Comparison of ENCODE assay signal across 8 cellular contexts in genomic region chr4:56387023-56388001, GRCh38. TPM values are rescaled to one million over a fixed set of nuclear protein-coding genes. Genes with fewer than 3 reads are reported as not detected.
A peak's percentile ranks its signal among the peaks of the same experiment; 100 is the strongest.
DNase-seq lines count a peak whose midpoint lies in the region; ATAC-seq, FAIRE-seq and TF ChIP-seq lines count a peak whose summit lies in the region.

TSS of gene AASDH (minus strand) at chr4:56387491. CDS start at chr4:56384299, 3,192 bp downstream.

- peak within 1 kb of the TSS; percentile 56 for H2AFZ ChIP-seq in HepG2 (ENCODE audit: low read length)

- 0 out of 2 replicates have a peak, but pooled peaks have one; percentile 11 for TF ChIP-seq CTCF in HepG2 (CRISPR knock-in tag; IDR thresholded peaks at IDR 0.05)

- FAIRE-seq in HepG2 (lab: Jason Lieb, UNC) = peak; percentile 50

- H3K79me2 ChIP-seq in HepG2 (ENCODE audit: insufficient read depth, low read length) = peaks cover 25% of the 10 kb centered on the region

- ATAC-seq in GM19372 (IDR thresholded peaks at IDR 0.05; ENCODE audit: low read depth, unreplicated experiment) (peak; percentile 94), HG03558 (IDR thresholded peaks at IDR 0.05; ENCODE audit: extremely low read depth, unreplicated experiment) (peak; percentile 85), HepG2 (peak; percentile 92)

- in situ Hi-C loops in HepG2 (cut with HindIII; ENCODE audit: extremely low pct_ligation_motif_present, low pct_unique_long_range_greater_than_20kb) = no loop called here

- intact Hi-C loops in HepG2 (cut with micrococcal nuclease; ENCODE audit: unreplicated experiment) = loop anchor here (1.0 to 5.0 kb wide), 3 partner anchors 48 to 440 kb away; partner anchors contain the start of genes CEP135 and PPAT

- DNase-seq in C1 segment of cervical spinal cord (lab: John Stamatoyannopoulos, UW) (peak; percentile 69 to 96 (median 88)), NCI-H748 treated with DMSO at 0.1 percent for 48 hours (lab: John Stamatoyannopoulos, UW) (peak; percentile 85), dermis blood vessel endothelial cell (peak; percentile 97), HepG2 (ENCODE audit: low spot score) (peak; percentile 88)
- DNase-seq in activated CD4-positive, alpha-beta T cell treated with anti-CD3 and anti-CD28 coated beads, Interleukin-2, amount 50 U/mL, for 4 hours = peak; percentile 94 to 96
- peak; percentile 95 for DNase-seq in stimulated activated CD4-positive, alpha-beta T cell treated with anti-CD3 and anti-CD28 coated beads, Interleukin-4, amount 100 ng/mL, for 1 hour

- H3K4me3 ChIP-seq in HepG2 (replicated peaks in 1 of 3; ENCODE audit: insufficient read depth in 1 of 3, low read depth in 2 of 3, low read length in 3 of 3) = peak within 1 kb of the TSS; percentile 71 to 87 (median 85)

- TF ChIP-seq POLR2A in HepG2 (IDR thresholded peaks at IDR 0.05; ENCODE audit: insufficient read depth in 1 of 2, low read depth in 2 of 2, low read length in 2 of 2) = peak; percentile 91 to 96

- no peaks in the 10 kb centered on the region for H3K9me3 ChIP-seq in HepG2 (ENCODE audit: low read length)

- peak within 1 kb of the TSS; percentile 97 for H3K27ac ChIP-seq in HepG2 (ENCODE audit: extremely low read length, insufficient read depth, low read length)

- H3K27me3 ChIP-seq in HepG2 (ENCODE audit: control insufficient read depth in 1 of 2, insufficient read depth in 2 of 2, low read length in 2 of 2) = no peaks in the 10 kb centered on the region; a peak in 1 of 5 replicates

- H3K4me2 ChIP-seq in HepG2 (ENCODE audit: low read depth, low read length) = peak within 1 kb of the TSS; percentile 77

- H3K9ac ChIP-seq in HepG2 (ENCODE audit: insufficient read depth, low read depth, low read length) = peak within 1 kb of the TSS; percentile 94

- H3K36me3 ChIP-seq in HepG2 (replicated peaks in 1 of 2; ENCODE audit: control insufficient read depth in 1 of 2, insufficient read depth in 2 of 2, low read length in 2 of 2) = 0 out of 5 replicates have a peak, but pooled peaks cover 0 to under 1% of the 10 kb centered on the region in 2 experiments

- CTCF ChIA-PET in HepG2 (lab: Yijun Ruan, JAX; ENCODE audit: low intra/inter-chr PET ratio, low total read pairs) = no interaction called here

- WGBS in HepG2 (ENCODE audit: low lambda C conversion rate) = under 1% methylated on average over 26 of the region's 57 CpGs

- BruUV-seq in HepG2 (replicated peaks; lab: Mats Ljungman, UMichigan) = TSS peak; percentile 82

- 0 out of 4 replicates have a peak, but pooled peaks of 1 of the 2 experiments have one; percentile 16 for TF ChIP-seq EP300 in HepG2 (IDR thresholded peaks at IDR 0.05; ENCODE audit: low read depth in 2 of 2, low read length in 2 of 2)
- TF ChIP-seq EP300 in HepG2 (CRISPR knock-in tag; IDR thresholded peaks at IDR 0.05; ENCODE audit: borderline replicate concordance) = no peak

- H4K20me1 ChIP-seq in HepG2 (ENCODE audit: insufficient read depth, low read length) = no peaks in the 10 kb centered on the region

- POLR2A ChIA-PET in HepG2 (lab: Yijun Ruan, JAX) = interaction anchor here (0.6 to 2.4 kb wide), 19 partner anchors 8 to 841 kb away, joined by 3 to 67 read pairs (median 4); partner anchors contain the start of genes CEP135, NOA1, PAICS and POLR2B

- peaks cover 28% of the 10 kb centered on the region for H3K4me1 ChIP-seq in HepG2 (ENCODE audit: insufficient read depth, low read length)

- peak; percentile 27; the same call in 1 of the 2 replicates for TF ChIP-seq RAD21 in HepG2 (CRISPR knock-in tag; IDR thresholded peaks at IDR 0.05)

TF ChIP-seq in HepG2, 621 proteins besides CTCF, POLR2A, EP300 and RAD21 (continues in another document):
- peak; percentile 82 for TF ChIP-seq PHF21A (CRISPR knock-in tag; IDR thresholded peaks at IDR 0.05)
- TF ChIP-seq ZNF296 (CRISPR knock-in tag; conservative IDR thresholded peaks at IDR 0.05) = no peak
- TF ChIP-seq ZNF432 (CRISPR knock-in tag; IDR thresholded peaks at IDR 0.05; ENCODE audit: borderline replicate concordance) = no peak
- TF ChIP-seq ZNF652 (CRISPR knock-in tag; IDR thresholded peaks at IDR 0.05; ENCODE audit: borderline replicate concordance, low read depth) = no peak
- TF ChIP-seq ONECUT2 (CRISPR knock-in tag; IDR thresholded peaks at IDR 0.05) = no peak
- peak; percentile 45; the same call in 1 of the 2 replicates for TF ChIP-seq MEF2D (CRISPR knock-in tag; IDR thresholded peaks at IDR 0.05)
- TF ChIP-seq CSRNP2 (CRISPR knock-in tag; conservative IDR thresholded peaks at IDR 0.05; ENCODE audit: low read depth) = no peak
- no peak for TF ChIP-seq LCORL (IDR thresholded peaks at IDR 0.05)
- no peak; the same call in 1 of the 2 replicates for TF ChIP-seq LCORL (CRISPR knock-in tag; IDR thresholded peaks at IDR 0.05)
- no peak for TF ChIP-seq CHD4 (IDR thresholded peaks at IDR 0.05; ENCODE audit: borderline replicate concordance, low read length)
- no peak for TF ChIP-seq ZNF879 (CRISPR knock-in tag; IDR thresholded peaks at IDR 0.05)
- no peak for TF ChIP-seq BCLAF1 (IDR thresholded peaks at IDR 0.05)
- peak; percentile 25; the same call in 1 of the 2 replicates for TF ChIP-seq ZNF253 (CRISPR knock-in tag; IDR thresholded peaks at IDR 0.05; ENCODE audit: borderline replicate concordance)
- TF ChIP-seq ZNF576 (CRISPR knock-in tag; IDR thresholded peaks at IDR 0.05) = no peak
- no peak for TF ChIP-seq TOPORS (CRISPR knock-in tag; IDR thresholded peaks at IDR 0.05)

RNA-seq across cellular contexts. Expression of gene AASDH, which starts in this region (rescaled TPM):
- 10.0 and 14.1 TPM in 2 replicates for total RNA-seq in dermis blood vessel endothelial cell
- total RNA-seq in HepG2 (2016; rRNA removed; fragmentation: Illumina TruSeq; extraction: Trizol) = 12.6 and 16.8 TPM in 2 replicates
- 3.0 and 5.9 TPM in 2 replicates for total RNA-seq in HepG2 (2016; cell fraction: cytosol; rRNA removed; fragmentation: Illumina TruSeq; extraction: Trizol; ENCODE audit: low read depth)
- 12.0 and 16.5 TPM in 2 replicates for total RNA-seq in HepG2 (2016; cell fraction: insoluble cytoplasmic fraction; rRNA removed; fragmentation: Illumina TruSeq; extraction: Trizol)
- total RNA-seq in HepG2 (2016; cell fraction: membrane; rRNA removed; fragmentation: Illumina TruSeq; extraction: Trizol) = 4.5 and 5.5 TPM in 2 replicates
- 15.5 and 16.0 TPM in 2 replicates for total RNA-seq in HepG2 (2016; cell fraction: nucleus; rRNA removed; fragmentation: Illumina TruSeq; extraction: Trizol)
- polyA plus RNA-seq in HepG2 (2011; rRNA removed) = 7.8 and 14.1 TPM in 2 replicates
- 2.9 and 4.6 TPM in 2 replicates for polyA plus RNA-seq in HepG2 (2011; cell fraction: cytosol; rRNA removed)
- polyA plus RNA-seq in HepG2 (2011; cell fraction: nucleus; rRNA removed) = 9.1 and 12.4 TPM in 2 replicates
- 5.0 and 6.6 TPM in 2 replicates for polyA plus RNA-seq in HepG2 (2012)
- polyA plus RNA-seq in HepG2 (2016; cell fraction: cytosol; fragmentation: Illumina TruSeq; extraction: Trizol; ENCODE audit: low read depth) = 0.38 and 0.55 TPM in 2 replicates
- polyA plus RNA-seq in HepG2 (2016; cell fraction: insoluble cytoplasmic fraction; fragmentation: Illumina TruSeq; extraction: Trizol; ENCODE audit: low read depth) = 7.9 and 9.8 TPM in 2 replicates
- polyA plus RNA-seq in HepG2 (2016; cell fraction: membrane; fragmentation: Illumina TruSeq; extraction: Trizol; ENCODE audit: low read depth) = 1.1 and 1.3 TPM in 2 replicates
- 11.8 and 13.3 TPM in 2 replicates for polyA plus RNA-seq in HepG2 (2016; cell fraction: nucleus; fragmentation: Illumina TruSeq; extraction: Trizol; ENCODE audit: insufficient read depth, low read depth)
- 5.4 and 6.8 TPM in 2 replicates for polyA minus RNA-seq in HepG2 (2011; rRNA and poly(A)+ RNA removed; ENCODE audit: low replicate concordance)
- polyA minus RNA-seq in HepG2 (2011; cell fraction: cytosol; rRNA and poly(A)+ RNA removed) = 4.6 and 5.3 TPM in 2 replicates
- 38.4 and 47.6 TPM in 2 replicates for polyA minus RNA-seq in HepG2 (2011; cell fraction: nucleus; rRNA and poly(A)+ RNA removed)

Comparison
In these comparisons a context has a peak if more than half of its experiments do, and no peak if none do; other contexts are left out.
1. Peak in every context shown above with its lines: DNase-seq, ATAC-seq, H3K4me3 ChIP-seq and H3K27ac ChIP-seq.